In the genomic region with DNA sequence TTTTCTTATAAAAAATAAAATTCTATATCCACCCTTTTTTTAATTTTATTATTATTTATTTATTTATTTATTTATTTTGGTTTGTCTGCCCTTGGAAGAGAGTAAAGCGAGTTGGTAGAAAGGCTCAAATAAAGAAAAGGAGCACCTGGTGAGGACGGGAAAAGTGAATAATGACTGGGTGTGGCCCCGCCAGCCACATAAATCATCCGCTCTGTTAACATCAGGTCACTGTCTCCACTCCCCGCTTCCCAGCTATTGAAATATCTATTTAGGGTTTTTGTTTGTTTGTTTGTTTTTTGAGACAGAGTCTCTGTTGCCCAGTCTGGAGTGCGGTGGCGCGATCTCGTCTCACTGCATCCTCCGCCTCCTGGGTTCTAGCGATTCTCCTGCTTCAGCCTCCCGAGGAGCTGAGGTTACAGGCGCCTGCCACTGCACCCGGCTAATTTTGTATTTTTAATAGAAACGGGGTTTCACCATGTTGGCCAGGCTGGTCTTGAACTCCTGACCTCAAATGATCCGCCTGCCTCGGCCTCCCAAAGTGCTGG, we compare ENCODE assay signal across 1 cellular context.
TF ChIP-seq lines count a peak whose summit lies in the region.

No MANE protein-coding gene starts in this region.

TF ChIP-seq in K562, 482 proteins besides CTCF, POLR2A, EP300 and RAD21:
- TF ChIP-seq MECOM (CRISPR knock-in tag; IDR thresholded peaks at IDR 0.05) = peak; percentile 79
- no peak for TF ChIP-seq PTBP1 (IDR thresholded peaks at IDR 0.05; ENCODE audit: low read depth, low read length)
- no peak for TF ChIP-seq SRSF9 (IDR thresholded peaks at IDR 0.05; ENCODE audit: borderline replicate concordance, low read depth, low read length)
- no peak for TF ChIP-seq XRCC4 (IDR thresholded peaks at IDR 0.05; ENCODE audit: extremely low read depth, insufficient read depth, insufficient read length)
- no peak for TF ChIP-seq PHF20 (IDR thresholded peaks at IDR 0.05; ENCODE audit: partially characterized antibody)
- TF ChIP-seq ZNF431 (CRISPR knock-in tag; IDR thresholded peaks at IDR 0.05) = no peak
- no peak for TF ChIP-seq USF1 (CRISPR knock-in tag; IDR thresholded peaks at IDR 0.05)
- TF ChIP-seq DNMT1 (IDR thresholded peaks at IDR 0.05) = no peak
- TF ChIP-seq, protein P1, sequence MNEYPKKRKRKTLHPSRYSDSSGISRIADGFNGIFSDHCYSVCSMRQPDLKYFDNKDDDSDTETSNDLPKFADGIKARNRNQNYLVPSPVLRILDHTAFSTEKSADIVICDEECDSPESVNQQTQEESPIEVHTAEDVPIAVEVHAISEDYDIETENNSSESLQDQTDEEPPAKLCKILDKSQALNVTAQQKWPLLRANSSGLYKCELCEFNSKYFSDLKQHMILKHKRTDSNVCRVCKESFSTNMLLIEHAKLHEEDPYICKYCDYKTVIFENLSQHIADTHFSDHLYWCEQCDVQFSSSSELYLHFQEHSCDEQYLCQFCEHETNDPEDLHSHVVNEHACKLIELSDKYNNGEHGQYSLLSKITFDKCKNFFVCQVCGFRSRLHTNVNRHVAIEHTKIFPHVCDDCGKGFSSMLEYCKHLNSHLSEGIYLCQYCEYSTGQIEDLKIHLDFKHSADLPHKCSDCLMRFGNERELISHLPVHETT (CRISPR knock-in tag; conservative IDR thresholded peaks at IDR 0.05 in 1 of 2, IDR thresholded peaks at IDR 0.05 in 1 of 2) = no peak
- TF ChIP-seq FOXP1 (CRISPR knock-in tag; IDR thresholded peaks at IDR 0.05) = no peak
- peak; percentile 30; the same call in 1 of the 2 replicates for TF ChIP-seq BCOR (IDR thresholded peaks at IDR 0.05)
- no peak for TF ChIP-seq ZNF740 (CRISPR knock-in tag; IDR thresholded peaks at IDR 0.05)
- TF ChIP-seq ZNF740 (tag; IDR thresholded peaks at IDR 0.05) = no peak
- no peak for TF ChIP-seq RBM34 (IDR thresholded peaks at IDR 0.05; ENCODE audit: borderline replicate concordance, insufficient read depth, low read length)
- TF ChIP-seq MNT (conservative IDR thresholded peaks at IDR 0.05) = no peak
- no peak for TF ChIP-seq NCOA1 (IDR thresholded peaks at IDR 0.05; ENCODE audit: low read depth)
- no peak for TF ChIP-seq LARP7 (IDR thresholded peaks at IDR 0.05)
- peak; percentile 96 for TF ChIP-seq MEIS2 (IDR thresholded peaks at IDR 0.05; ENCODE audit: partially characterized antibody)
- no peak for TF ChIP-seq MYC (IDR thresholded peaks at IDR 0.05; ENCODE audit: low read depth, low read length)
- no peak for TF ChIP-seq MYC (CRISPR knock-in tag; IDR thresholded peaks at IDR 0.05; ENCODE audit: borderline replicate concordance, low read depth)
- no peak for TF ChIP-seq RHOXF2B (CRISPR knock-in tag; conservative IDR thresholded peaks at IDR 0.05)
- TF ChIP-seq ZBTB7A (IDR thresholded peaks at IDR 0.05; ENCODE audit: borderline replicate concordance, control insufficient read depth, low read depth, low read length) = no peak
- TF ChIP-seq CBFB (CRISPR knock-in tag; IDR thresholded peaks at IDR 0.05) = no peak
- no peak for TF ChIP-seq CHD1 (IDR thresholded peaks at IDR 0.05; ENCODE audit: low read length)
- no peak for TF ChIP-seq E2F3 (CRISPR knock-in tag; IDR thresholded peaks at IDR 0.05)
- TF ChIP-seq TRIM25 (IDR thresholded peaks at IDR 0.05; ENCODE audit: borderline replicate concordance) = no peak
- TF ChIP-seq SREBF1 (IDR thresholded peaks at IDR 0.05; ENCODE audit: borderline replicate concordance, low read depth, low read length) = no peak
- TF ChIP-seq FOXM1 (IDR thresholded peaks at IDR 0.05; ENCODE audit: low read depth) = no peak
- TF ChIP-seq FOXM1 (CRISPR knock-in tag; IDR thresholded peaks at IDR 0.05; ENCODE audit: low read depth) = no peak
- no peak for TF ChIP-seq ZNF518B (CRISPR knock-in tag; IDR thresholded peaks at IDR 0.05)
- no peak for TF ChIP-seq ZNF436 (CRISPR knock-in tag; IDR thresholded peaks at IDR 0.05)
- TF ChIP-seq ZNF347 (CRISPR knock-in tag; IDR thresholded peaks at IDR 0.05; ENCODE audit: low read depth) = no peak
- no peak for TF ChIP-seq TEAD4 (IDR thresholded peaks at IDR 0.05; ENCODE audit: low read length)
- no peak for TF ChIP-seq TEAD4 (CRISPR knock-in tag; IDR thresholded peaks at IDR 0.05; ENCODE audit: borderline replicate concordance)
- TF ChIP-seq RAD51 (IDR thresholded peaks at IDR 0.05; ENCODE audit: borderline replicate concordance, low read depth) = no peak
- peak; percentile 40 for TF ChIP-seq ZEB2 (IDR thresholded peaks at IDR 0.05)
- TF ChIP-seq ZNF699 (CRISPR knock-in tag; IDR thresholded peaks at IDR 0.05; ENCODE audit: insufficient replicate concordance) = no peak
- TF ChIP-seq, protein P2, sequence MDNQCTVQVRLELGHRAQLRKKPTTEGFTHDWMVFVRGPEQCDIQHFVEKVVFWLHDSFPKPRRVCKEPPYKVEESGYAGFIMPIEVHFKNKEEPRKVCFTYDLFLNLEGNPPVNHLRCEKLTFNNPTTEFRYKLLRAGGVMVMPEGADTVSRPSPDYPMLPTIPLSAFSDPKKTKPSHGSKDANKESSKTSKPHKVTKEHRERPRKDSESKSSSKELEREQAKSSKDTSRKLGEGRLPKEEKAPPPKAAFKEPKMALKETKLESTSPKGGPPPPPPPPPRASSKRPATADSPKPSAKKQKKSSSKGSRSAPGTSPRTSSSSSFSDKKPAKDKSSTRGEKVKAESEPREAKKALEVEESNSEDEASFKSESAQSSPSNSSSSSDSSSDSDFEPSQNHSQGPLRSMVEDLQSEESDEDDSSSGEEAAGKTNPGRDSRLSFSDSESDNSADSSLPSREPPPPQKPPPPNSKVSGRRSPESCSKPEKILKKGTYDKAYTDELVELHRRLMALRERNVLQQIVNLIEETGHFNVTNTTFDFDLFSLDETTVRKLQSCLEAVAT (IDR thresholded peaks at IDR 0.05) = no peak
- TF ChIP-seq SMARCE1 (IDR thresholded peaks at IDR 0.05) = peak; percentile 43; the same call in 1 of the 2 replicates
- no peak for TF ChIP-seq ZNF274 (IDR thresholded peaks at IDR 0.05; ENCODE audit: borderline replicate concordance, low read depth, low read length)
- peak; percentile 95 for TF ChIP-seq PKNOX1 (IDR thresholded peaks at IDR 0.05)
- TF ChIP-seq ZNF717 (CRISPR knock-in tag; IDR thresholded peaks at IDR 0.05) = no peak
- TF ChIP-seq PTRF (tag; IDR thresholded peaks at IDR 0.05) = no peak
- TF ChIP-seq, protein P3, sequence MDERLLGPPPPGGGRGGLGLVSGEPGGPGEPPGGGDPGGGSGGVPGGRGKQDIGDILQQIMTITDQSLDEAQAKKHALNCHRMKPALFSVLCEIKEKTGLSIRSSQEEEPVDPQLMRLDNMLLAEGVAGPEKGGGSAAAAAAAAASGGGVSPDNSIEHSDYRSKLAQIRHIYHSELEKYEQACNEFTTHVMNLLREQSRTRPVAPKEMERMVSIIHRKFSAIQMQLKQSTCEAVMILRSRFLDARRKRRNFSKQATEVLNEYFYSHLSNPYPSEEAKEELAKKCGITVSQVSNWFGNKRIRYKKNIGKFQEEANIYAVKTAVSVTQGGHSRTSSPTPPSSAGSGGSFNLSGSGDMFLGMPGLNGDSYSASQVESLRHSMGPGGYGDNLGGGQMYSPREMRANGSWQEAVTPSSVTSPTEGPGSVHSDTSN (CRISPR knock-in tag; IDR thresholded peaks at IDR 0.05; ENCODE audit: low read depth) = no peak; the same call in 1 of the 2 replicates
- TF ChIP-seq, protein P3 (tag; conservative IDR thresholded peaks at IDR 0.05; ENCODE audit: low read depth) = peak; percentile 93
- TF ChIP-seq ZNF444 (CRISPR knock-in tag; IDR thresholded peaks at IDR 0.05) = no peak
- TF ChIP-seq TOE1 (IDR thresholded peaks at IDR 0.05; ENCODE audit: borderline replicate concordance) = no peak
- TF ChIP-seq TOE1 (CRISPR knock-in tag; IDR thresholded peaks at IDR 0.05; ENCODE audit: borderline replicate concordance, low read depth) = no peak
TF ChIP-seq in K562: peak in this region for 7.
